8 cellular contexts compared by ENCODE assay signal in the genomic region with DNA sequence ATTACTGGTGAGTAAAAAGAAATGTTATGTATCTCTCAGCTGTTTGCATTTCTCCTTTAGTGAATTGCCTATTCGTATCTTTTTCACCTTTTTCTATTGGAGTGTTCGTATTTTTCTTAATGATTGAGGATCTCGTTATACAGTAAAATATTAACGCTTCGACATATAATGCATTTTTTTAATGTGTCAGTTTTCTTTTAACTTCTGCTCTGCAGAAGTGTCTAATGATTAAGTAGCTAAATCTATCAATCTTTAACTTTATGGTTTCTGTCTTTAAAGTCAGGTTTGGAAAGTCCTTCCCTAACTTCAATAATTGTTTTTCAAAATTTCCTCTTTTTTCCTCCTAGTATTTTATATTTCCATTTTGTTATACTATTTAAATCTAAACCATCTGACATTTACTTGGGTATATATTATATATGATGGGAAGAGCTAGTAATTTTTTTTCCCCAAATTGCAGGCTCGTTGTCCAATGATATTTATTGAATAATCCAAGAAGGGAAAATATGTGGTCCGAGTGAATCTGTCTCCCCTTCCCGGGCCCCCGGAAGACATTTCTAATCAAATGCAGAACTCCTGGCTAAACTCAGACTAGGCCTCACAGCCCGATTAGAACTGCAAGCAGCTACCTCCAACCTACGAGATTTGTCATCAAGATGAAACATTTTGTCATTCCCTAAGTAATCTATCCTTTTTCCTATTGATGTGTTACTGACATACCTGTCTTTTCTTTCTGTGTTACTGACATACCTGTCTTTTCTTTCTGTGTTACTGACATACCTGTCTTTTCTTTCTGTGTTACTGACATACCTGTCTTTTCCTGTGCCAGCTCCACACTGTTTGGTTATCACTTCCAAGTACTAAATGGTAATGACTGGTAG. TPM values are rescaled to one million over a fixed set of nuclear protein-coding genes. Genes with fewer than 3 reads are reported as not detected.
DNase-seq lines count a peak whose midpoint lies in the region; ATAC-seq, FAIRE-seq and TF ChIP-seq lines count a peak whose summit lies in the region.

No MANE protein-coding gene starts in this region.

- 52 to 62% (median 58%) methylated on average over 11 of the region's 11 CpGs for WGBS in heart left ventricle, 4 donors
- 65 to 66% methylated on average over 6 to 11 of the region's 11 CpGs for WGBS in endodermal cell (ENCODE audit: insufficient coverage in 1 of 2, insufficient read length in 1 of 2), 2 experiments
- 19 to 25% methylated on average over 11 of the region's 11 CpGs for WGBS in pancreas, 2 donors

- no peaks in the 10 kb centered on the region for H3K27me3 Mint-ChIP-seq in endodermal cell (ENCODE audit: insufficient read depth)

- H3K9me3 Mint-ChIP-seq in endodermal cell: peaks cover 3% of the 10 kb centered on the region

- H3K4me1 Mint-ChIP-seq in endodermal cell: peaks cover 35% of the 10 kb centered on the region

- H3K36me3 ChIP-seq in heart left ventricle: no peaks in the 10 kb centered on the region
- no peaks in the 10 kb centered on the region for H3K36me3 ChIP-seq in endodermal cell (ENCODE audit: control insufficient read depth, insufficient read depth, low read length)
- no peaks in the 10 kb centered on the region for H3K36me3 ChIP-seq in pancreas

- H3K36me3 Mint-ChIP-seq in endodermal cell (ENCODE audit: low read depth): peaks cover 3% of the 10 kb centered on the region

- peak overlapping the region in 4 of 12 donors; percentile 2 to 77 (median 26) for H3K27ac ChIP-seq in heart left ventricle
- no peak overlapping the region for H3K27ac ChIP-seq in endodermal cell (ENCODE audit: low read depth, low read length)
- H3K27ac ChIP-seq in pancreas: peak overlapping the region; percentile 35 to 65 (median 53)

- H3K27ac Mint-ChIP-seq in endodermal cell: peak overlapping the region; percentile 49

- H3K9me3 ChIP-seq in heart left ventricle: no peaks in the 10 kb centered on the region
- no peaks in the 10 kb centered on the region for H3K9me3 ChIP-seq in endodermal cell (ENCODE audit: control insufficient read depth, low read length)
- no peaks in the 10 kb centered on the region for H3K9me3 ChIP-seq in pancreas

- no peak for TF ChIP-seq CTCF in heart left ventricle (IDR thresholded peaks at IDR 0.05)
- TF ChIP-seq CTCF in endodermal cell (conservative IDR thresholded peaks at IDR 0.05): no peak
- TF ChIP-seq CTCF in pancreas (IDR thresholded peaks at IDR 0.05): no peak

- H3K4me3 ChIP-seq in heart left ventricle (peak overlapping the region in 6 of 12 donors; percentile 10 to 32 (median 16)), endodermal cell (ENCODE audit: low read length) (no peak overlapping the region), pancreas (peak overlapping the region in 1 of 4 donors; percentile 13)

- TF ChIP-seq POLR2A in heart left ventricle (IDR thresholded peaks at IDR 0.05): no peak

- peak in 4 of 5 donors; percentile 10 to 51 (median 38) for DNase-seq in heart left ventricle
- DNase-seq in Right ventricle myocardium superior: no peak
- DNase-seq in SW480 (ENCODE audit: low spot score): peak; percentile 64
- peak; percentile 76 for DNase-seq in endodermal cell
- peak in 4 of 6 donors; percentile 44 to 68 (median 60) for DNase-seq in pancreas
- DNase-seq in NCI-H1694 (lab: John Stamatoyannopoulos, UW): no peak
- no peak for DNase-seq in DMS153 treated with DMSO at 0.1 percent for 48 hours (lab: John Stamatoyannopoulos, UW; ENCODE audit: unreplicated experiment)

- no peak overlapping the region for H3K4me3 Mint-ChIP-seq in endodermal cell

- H3K4me1 ChIP-seq in heart left ventricle (peaks cover 0 to 51% (median 4%) of the 10 kb centered on the region in 12 donors), endodermal cell (ENCODE audit: control insufficient read depth, insufficient read depth, low read length) (peaks cover 10% of the 10 kb centered on the region), pancreas (peaks cover 9 to 31% (median 24%) of the 10 kb centered on the region in 3 donors)

- intact Hi-C loops in heart left ventricle (cut with DNase I) (no loop called here), Right ventricle myocardium superior (cut with DNase I) (no loop called here), pancreas (cut with DNase I) (no loop called here)

- H3K27me3 ChIP-seq in heart left ventricle: no peaks in the 10 kb centered on the region
- H3K27me3 ChIP-seq in endodermal cell (ENCODE audit: control insufficient read depth, insufficient read depth, low read length, poor library complexity, severe bottlenecking): no peaks in the 10 kb centered on the region
- no peaks in the 10 kb centered on the region for H3K27me3 ChIP-seq in pancreas

- no peak overlapping the region for H3K9ac ChIP-seq in endodermal cell (ENCODE audit: extremely low read depth, low read length, poor library complexity, severe bottlenecking)

- no peak for FAIRE-seq in pancreas (lab: Jason Lieb, UNC)

- ATAC-seq in heart left ventricle (peak in 1 of 4 donors; percentile 40), Right ventricle myocardium superior (ENCODE audit: poor library complexity) (no peak), pancreas (peak in 3 of 4 donors; percentile 27 to 49 (median 35)), GM19463 (IDR thresholded peaks at IDR 0.05; ENCODE audit: unreplicated experiment) (no peak)

RNA-seq across cellular contexts. Expression of a gene that starts 17.2 kb away (rescaled TPM):
- total RNA-seq in heart left ventricle: 100 to 1,000 TPM; 106 to 274 (median 199) TPM
- polyA plus RNA-seq in heart left ventricle: 100 to 1,000 TPM; 212 to 296 TPM
- total RNA-seq in Right ventricle myocardium superior: 201 TPM
- total RNA-seq in endodermal cell: 100 to 1,000 TPM; 344 to 357 TPM
- polyA plus RNA-seq in endodermal cell (2013, experiment 1 of 2): 354 TPM
- polyA plus RNA-seq in endodermal cell (2013, experiment 2 of 2): 313 TPM
- 100 to 1,000 TPM; 121 to 232 (median 177) TPM for total RNA-seq in pancreas
- polyA plus RNA-seq in pancreas: 100 to 1,000 TPM; 132 to 179 TPM

Comparison
In these comparisons a context has a peak if more than half of its experiments do, and no peak if none do; other contexts are left out.
1. DNase-seq: peak in heart left ventricle (4 of 5), SW480 (single experiment), endodermal cell (single experiment) and pancreas (4 of 6); none in Right ventricle myocardium superior (single experiment), NCI-H1694 (single experiment) and DMS153 treated with DMSO at 0.1 percent for 48 hours (single experiment).
2. ATAC-seq: peak in pancreas (3 of 4); none in Right ventricle myocardium superior (single experiment) and GM19463 (single experiment).